Comparison of ENCODE assay signal across 14 cellular contexts in genomic region chr9:132908635-132909034, GRCh38. TPM values are rescaled to one million over a fixed set of nuclear protein-coding genes. Genes with fewer than 3 reads are reported as not detected.
"Had no signal": no experiment of that assay in that cellular context is flagged by ENCODE, and none has a peak within 500 bp of the region (broad histone marks: within the 10 kb centered on the region; RNA-seq: fewer than 3 reads in every experiment).

No MANE protein-coding gene starts in this region.

- H3K9me3 Mint-ChIP-seq: activated B cell treated with CpG ODN at 0.5 μM for 24 hours; activated T-helper 17 cell treated with anti-CD3 and anti-CD28 coated beads, Interleukin-2, amount 50 U/mL, for 72 hours; memory B cell; neural crest cell had no signal

- ATAC-seq: activated T-helper 17 cell treated with anti-CD3 and anti-CD28 coated beads, Interleukin-2, amount 50 U/mL, for 72 hours; heart left ventricle had no signal

- H3K36me3 ChIP-seq: ovary had no signal

- H3K4me3 Mint-ChIP-seq: activated B cell treated with CpG ODN at 0.5 μM for 24 hours; activated T-helper 17 cell treated with anti-CD3 and anti-CD28 coated beads, Interleukin-2, amount 50 U/mL, for 72 hours; memory B cell; neural crest cell had no signal

- H3K4me1 Mint-ChIP-seq: activated B cell treated with CpG ODN at 0.5 μM for 24 hours; activated T-helper 17 cell treated with anti-CD3 and anti-CD28 coated beads, Interleukin-2, amount 50 U/mL, for 72 hours; memory B cell; neural crest cell had no signal

- DNase-seq: activated B cell treated with CpG ODN at 0.5 μM for 24 hours; activated CD4-positive, alpha-beta T cell treated with anti-CD3 and anti-CD28 coated beads, Interleukin-2, amount 50 U/mL, for 4 hours; aorta; foreskin melanocyte; heart left ventricle; left ventricle myocardium inferior; ovary; stimulated activated CD4-positive, alpha-beta T cell treated with anti-CD3 and anti-CD28 coated beads, Interleukin-12 subunit alpha, Interleukin-12 subunit beta, amount 100 ng/mL, for 4 hours; stomach had no signal

- H3K27ac Mint-ChIP-seq: activated B cell treated with CpG ODN at 0.5 μM for 24 hours; activated T-helper 17 cell treated with anti-CD3 and anti-CD28 coated beads, Interleukin-2, amount 50 U/mL, for 72 hours; memory B cell had no signal

- H3K27me3 Mint-ChIP-seq: activated B cell treated with CpG ODN at 0.5 μM for 24 hours; activated T-helper 17 cell treated with anti-CD3 and anti-CD28 coated beads, Interleukin-2, amount 50 U/mL, for 72 hours; memory B cell had no signal

- H3K27ac ChIP-seq: heart left ventricle, left ventricle myocardium inferior, ovary, stomach, thoracic aorta had no signal

- H3K4me1 ChIP-seq: stomach had no signal

- H3K27me3 ChIP-seq: heart left ventricle, ovary, stomach had no signal

- H3K4me3 ChIP-seq: heart left ventricle, left ventricle myocardium inferior, ovary, stomach, thoracic aorta had no signal

- H3K9me3 ChIP-seq: heart left ventricle, left ventricle myocardium inferior, ovary, stomach, thoracic aorta had no signal

RNA-seq across cellular contexts. Expression of gene AK8, which starts 30.6 kb away (rescaled TPM):
- total RNA-seq: bronchial epithelial cell had no signal
